ENCODE assay signal across 18 cellular contexts in genomic region chr22:19055801-19056200, GRCh38.
"Had no signal": no experiment of that assay in that cellular context is flagged by ENCODE, and none has a peak within 500 bp of the region (broad histone marks: within the 10 kb centered on the region; RNA-seq: fewer than 3 reads in every experiment).

No MANE protein-coding gene starts in this region.

- ATAC-seq: activated T-helper 17 cell treated with anti-CD3 and anti-CD28 coated beads, Interleukin-2, amount 50 U/mL, for 72 hours; foreskin keratinocyte; left lung; naive thymus-derived CD4-positive, alpha-beta T cell had no signal

- H3K4me3 ChIP-seq: colonic mucosa, hepatocyte, left lung, tibial nerve had no signal

- H3K9ac ChIP-seq: parathyroid adenoma had no signal

- H3K4me1 ChIP-seq: colonic mucosa, foreskin keratinocyte, left lung, parathyroid adenoma, tibial nerve had no signal

- H3K9me3 Mint-ChIP-seq: activated naive CD4-positive, alpha-beta T cell treated with anti-CD3 and anti-CD28 coated beads for 36 hours; activated T-helper 17 cell treated with anti-CD3 and anti-CD28 coated beads, Interleukin-2, amount 50 U/mL, for 72 hours; central memory CD8-positive, alpha-beta T cell; endodermal cell; memory B cell; naive thymus-derived CD4-positive, alpha-beta T cell had no signal

- H3K4me3 Mint-ChIP-seq: activated naive CD4-positive, alpha-beta T cell treated with anti-CD3 and anti-CD28 coated beads for 36 hours; activated T-helper 17 cell treated with anti-CD3 and anti-CD28 coated beads, Interleukin-2, amount 50 U/mL, for 72 hours; central memory CD8-positive, alpha-beta T cell; endodermal cell; memory B cell; naive thymus-derived CD4-positive, alpha-beta T cell had no signal

- H3K9me3 ChIP-seq: colonic mucosa, left lung, neutrophil, tibial nerve had no signal

- H3K27me3 Mint-ChIP-seq: activated T-helper 17 cell treated with anti-CD3 and anti-CD28 coated beads, Interleukin-2, amount 50 U/mL, for 72 hours; central memory CD8-positive, alpha-beta T cell; memory B cell; naive thymus-derived CD4-positive, alpha-beta T cell had no signal

- H3K27ac Mint-ChIP-seq: activated naive CD4-positive, alpha-beta T cell treated with anti-CD3 and anti-CD28 coated beads for 36 hours; activated T-helper 17 cell treated with anti-CD3 and anti-CD28 coated beads, Interleukin-2, amount 50 U/mL, for 72 hours; endodermal cell had no signal

- H3K36me3 ChIP-seq: colonic mucosa had no signal

- H3K27ac ChIP-seq: brain microvascular endothelial cell, colonic mucosa, foreskin keratinocyte, hepatocyte, left lung, neutrophil, parathyroid adenoma, tibial nerve had no signal

- H3K27me3 ChIP-seq: brain microvascular endothelial cell, colonic mucosa, foreskin keratinocyte, hepatocyte, left lung, neutrophil, tibial nerve had no signal

- DNase-seq: activated CD4-positive, alpha-beta T cell treated with anti-CD3 and anti-CD28 coated beads for 1 hour; activated naive CD4-positive, alpha-beta T cell treated with anti-CD3 and anti-CD28 coated beads for 36 hours; brain microvascular endothelial cell; colonic mucosa; endodermal cell; foreskin keratinocyte; left lung; naive thymus-derived CD4-positive, alpha-beta T cell; stimulated activated CD4-positive, alpha-beta T cell treated with anti-CD3 and anti-CD28 coated beads, Interleukin-1b, Interleukin-23, amount 100 ng/mL, for 48 hours; stimulated activated CD8-positive, alpha-beta memory T cell treated with anti-CD3 and anti-CD28 coated beads, Interleukin-4, amount 100 ng/mL, for 48 hours; stimulated activated naive CD4-positive, alpha-beta T cell had no signal

- H3K4me1 Mint-ChIP-seq: endodermal cell, memory B cell had no signal
